23 cellular contexts compared by ENCODE assay signal in genomic region chr15:93074596-93074995, GRCh38.
"Had no signal": no experiment of that assay in that cellular context is flagged by ENCODE, and none has a peak within 500 bp of the region (broad histone marks: within the 10 kb centered on the region; RNA-seq: fewer than 3 reads in every experiment).

No MANE protein-coding gene starts in this region.

- H3K27me3 ChIP-seq: body of pancreas, ovary had no signal

- H3K4me3 Mint-ChIP-seq: activated CD4-positive, alpha-beta T cell treated with anti-CD3 and anti-CD28 coated beads, Interleukin-2, amount 10 ng/mL, durations not matched to agents 7 days and 5 days; memory B cell had no signal

- H3K9me3 ChIP-seq: body of pancreas, heart right ventricle, ovary, prostate gland, upper lobe of right lung had no signal

- H3K36me3 ChIP-seq: heart right ventricle, ovary, prostate gland, upper lobe of right lung, WERI-Rb-1 had no signal

- H3K27ac ChIP-seq: body of pancreas, ovary, prostate gland, upper lobe of right lung, WERI-Rb-1 had no signal

- H3K27ac Mint-ChIP-seq: activated CD4-positive, alpha-beta T cell treated with anti-CD3 and anti-CD28 coated beads, Interleukin-2, amount 10 ng/mL, durations not matched to agents 7 days and 5 days; activated naive CD4-positive, alpha-beta T cell treated with anti-CD3 and anti-CD28 coated beads, Interleukin-2, amount 50 U/mL, for 24 hours; memory B cell; naive B cell; stimulated activated effector memory CD8-positive, alpha-beta T cell treated with anti-CD3 and anti-CD28 coated beads, Interleukin-12 subunit alpha, Interleukin-12 subunit beta, amount 100 ng/mL, for 72 hours; stimulated activated naive CD8-positive, alpha-beta T cell treated with anti-CD3 and anti-CD28 coated beads, Interleukin-15, amount 100 ng/mL, for 72 hours had no signal

- H3K36me3 Mint-ChIP-seq: activated naive CD4-positive, alpha-beta T cell treated with anti-CD3 and anti-CD28 coated beads, Interleukin-2, amount 50 U/mL, for 24 hours; memory B cell had no signal

- DNase-seq: activated CD4-positive, alpha-beta T cell treated with anti-CD3 and anti-CD28 coated beads, Interleukin-2, amount 10 ng/mL, durations not matched to agents 7 days and 5 days; activated CD4-positive, CD25-positive, alpha-beta regulatory T cell treated with anti-CD3 and anti-CD28 coated beads, Interleukin-2, amount 50 U/mL, for 72 hours; activated gamma-delta T cell treated with Interleukin-2 at 50 U/mL for 16 hours; activated T-cell treated with anti-CD3 and anti-CD28 coated beads, Interleukin-2, amount 50 U/mL, for 1 hour; body of pancreas; dermis blood vessel endothelial cell; effector memory CD4-positive, alpha-beta T cell; heart right ventricle; islet precursor cell; left cardiac atrium; naive B cell; ovary; right cardiac atrium; stimulated activated CD4-positive, alpha-beta T cell treated with anti-CD3 and anti-CD28 coated beads, Interleukin-1b, Interleukin-23, amount 100 ng/mL, for 48 hours; stimulated activated naive CD8-positive, alpha-beta T cell treated with anti-CD3 and anti-CD28 coated beads, Interleukin-15, amount 100 ng/mL, for 72 hours; upper lobe of right lung; WERI-Rb-1 had no signal

- H3K9me3 Mint-ChIP-seq: activated CD4-positive, alpha-beta T cell treated with anti-CD3 and anti-CD28 coated beads, Interleukin-2, amount 10 ng/mL, durations not matched to agents 7 days and 5 days; activated naive CD4-positive, alpha-beta T cell treated with anti-CD3 and anti-CD28 coated beads, Interleukin-2, amount 50 U/mL, for 24 hours; memory B cell; stimulated activated effector memory CD8-positive, alpha-beta T cell treated with anti-CD3 and anti-CD28 coated beads, Interleukin-12 subunit alpha, Interleukin-12 subunit beta, amount 100 ng/mL, for 72 hours; stimulated activated naive CD8-positive, alpha-beta T cell treated with anti-CD3 and anti-CD28 coated beads, Interleukin-15, amount 100 ng/mL, for 72 hours had no signal

- H3K4me3 ChIP-seq: body of pancreas, ovary, prostate gland, skin epidermis, upper lobe of right lung had no signal

- ATAC-seq: body of pancreas; left cardiac atrium; right cardiac atrium; SK-N-SH treated with all-trans-retinoic acid at 6 μM for 48 hours; stimulated activated effector memory CD8-positive, alpha-beta T cell treated with anti-CD3 and anti-CD28 coated beads, Interleukin-12 subunit alpha, Interleukin-12 subunit beta, amount 100 ng/mL, for 72 hours; stimulated activated naive CD8-positive, alpha-beta T cell treated with anti-CD3 and anti-CD28 coated beads, Interleukin-15, amount 100 ng/mL, for 72 hours; upper lobe of right lung had no signal
